Comparison of ENCODE assay signal across 19 cellular contexts in genomic region chr17:64340557-64340956, GRCh38. TPM values are rescaled to one million over a fixed set of nuclear protein-coding genes. Genes with fewer than 3 reads are reported as not detected.
DNase-seq lines count a peak whose midpoint lies in the region; ATAC-seq and TF ChIP-seq lines count a peak whose summit lies in the region.
"Had no signal": no experiment of that assay in that cellular context is flagged by ENCODE, and none has a peak within 500 bp of the region (broad histone marks: within the 10 kb centered on the region; RNA-seq: fewer than 3 reads in every experiment).

No MANE protein-coding gene starts in this region.

- no peak overlapping the region for H3K27ac Mint-ChIP-seq in endothelial cell (ENCODE audit: unreplicated experiment)

- H3K4me1 ChIP-seq in left ventricle myocardium inferior (peaks cover 100% of the 10 kb centered on the region), neutrophil (ENCODE audit: control insufficient read depth in 1 of 2, insufficient read depth in 1 of 2, low read depth in 1 of 2, low read length in 1 of 2) (peaks cover 82 to 92% of the 10 kb centered on the region in 2 experiments)

- no peaks in the 10 kb centered on the region for H3K9me3 ChIP-seq in left ventricle myocardium inferior (replicated peaks)
- no peaks in the 10 kb centered on the region for H3K9me3 ChIP-seq in neutrophil
- H3K9me3 ChIP-seq: Peyer's patch had no signal

- DNase-seq in left ventricle myocardium inferior (no peak), Right ventricle myocardium inferior (ENCODE audit: missing footprints) (no peak), endothelial cell (ENCODE audit: low spot score) (no peak), HCEC 1CT (no peak), NCI-H1436 treated with DMSO at 0.1 percent for 48 hours (lab: John Stamatoyannopoulos, UW) (no peak)
- DNase-seq: AML-193, DMS79 treated with DMSO at 0.1 percent for 48 hours, NCI-H1048, NCI-H1694 treated with DMSO at 0.1 percent for 48 hours, NCI-H774, Peyer's patch had no signal

- H3K27ac ChIP-seq in left ventricle myocardium inferior (replicated peaks), result peak overlapping the region; percentile 84
- H3K27ac ChIP-seq in neutrophil, result peak overlapping the region; percentile 98
- H3K27ac ChIP-seq: HL-60, Peyer's patch had no signal

- TF ChIP-seq CTCF in left ventricle myocardium inferior (IDR thresholded peaks at IDR 0.05; ENCODE audit: borderline replicate concordance) (no peak), endothelial cell (IDR thresholded peaks at IDR 0.05; ENCODE audit: unreplicated experiment) (no peak), neutrophil (IDR thresholded peaks at IDR 0.05) (no peak)

- no peak for ATAC-seq in Right ventricle myocardium inferior
- ATAC-seq in HG03521 (IDR thresholded peaks at IDR 0.05; ENCODE audit: unreplicated experiment), result no peak
- ATAC-seq in GM18502 (IDR thresholded peaks at IDR 0.05; ENCODE audit: poor library complexity, unreplicated experiment), result no peak
- ATAC-seq: CD8-positive, alpha-beta T cell; HCT116; K562 had no signal

- H3K9me3 Mint-ChIP-seq in endothelial cell (ENCODE audit: unreplicated experiment), result no peaks in the 10 kb centered on the region
- H3K9me3 Mint-ChIP-seq: CD8-positive, alpha-beta T cell had no signal

- peaks cover 29% of the 10 kb centered on the region for H3K36me3 ChIP-seq in left ventricle myocardium inferior
- peaks cover 75% of the 10 kb centered on the region for H3K36me3 ChIP-seq in neutrophil
- H3K36me3 ChIP-seq: Peyer's patch had no signal

- peak overlapping the region; percentile 38 for H3K4me3 Mint-ChIP-seq in endothelial cell (ENCODE audit: unreplicated experiment)
- H3K4me3 Mint-ChIP-seq: CD8-positive, alpha-beta T cell had no signal

- H3K27me3 ChIP-seq in left ventricle myocardium inferior (ENCODE audit: low read depth), result no peaks in the 10 kb centered on the region
- no peaks in the 10 kb centered on the region for H3K27me3 ChIP-seq in neutrophil
- H3K27me3 ChIP-seq: Peyer's patch had no signal

- peaks cover 66% of the 10 kb centered on the region for H3K36me3 Mint-ChIP-seq in endothelial cell (ENCODE audit: low read depth, unreplicated experiment)

- peaks cover 14% of the 10 kb centered on the region for H3K27me3 Mint-ChIP-seq in endothelial cell (ENCODE audit: unreplicated experiment)

- peaks cover 59% of the 10 kb centered on the region for H3K4me1 Mint-ChIP-seq in endothelial cell (ENCODE audit: unreplicated experiment)

- no peak overlapping the region for H3K4me3 ChIP-seq in left ventricle myocardium inferior
- H3K4me3 ChIP-seq in neutrophil (ENCODE audit: low read depth in 1 of 2, low read length in 1 of 2), result no peak overlapping the region
- H3K4me3 ChIP-seq: K562, Peyer's patch had no signal

- intact Hi-C loops in left ventricle myocardium inferior (cut with micrococcal nuclease) (no loop called here), Right ventricle myocardium inferior (cut with DNase I) (no loop called here)

RNA-seq across cellular contexts. Expression of gene PECAM1, which starts 50.1 kb away (rescaled TPM):
- total RNA-seq in left ventricle myocardium inferior (106 TPM), Right ventricle myocardium inferior (116 TPM), endothelial cell (ENCODE audit: unreplicated experiment) (844 TPM)
- total RNA-seq: NCI-H460 had no signal
